11 cellular contexts compared by ENCODE assay signal in genomic region chr16:75256871-75257343, GRCh38. TPM values are rescaled to one million over a fixed set of nuclear protein-coding genes. Genes with fewer than 3 reads are reported as not detected.
A peak's percentile ranks its signal among the peaks of the same experiment; 100 is the strongest.
DNase-seq lines count a peak whose midpoint lies in the region; ATAC-seq and TF ChIP-seq lines count a peak whose summit lies in the region.
"Had no signal": no experiment of that assay in that cellular context is flagged by ENCODE, and none has a peak within 500 bp of the region (broad histone marks: within the 10 kb centered on the region; RNA-seq: fewer than 3 reads in every experiment).

No MANE protein-coding gene starts in this region.

- H3K27me3 Mint-ChIP-seq in activated naive CD4-positive, alpha-beta T cell treated with anti-CD3 and anti-CD28 coated beads, Interleukin-2, amount 10 ng/mL, durations not matched to agents 7 days and 5 days, result peaks cover 93% of the 10 kb centered on the region
- peaks cover 50% of the 10 kb centered on the region for H3K27me3 Mint-ChIP-seq in activated CD8-positive, alpha-beta T cell treated with anti-CD3 and anti-CD28 coated beads, Interleukin-2, amount 10 ng/mL, durations not matched to agents 7 days and 5 days (ENCODE audit: low read depth)

- no peak for TF ChIP-seq CTCF in mucosa of descending colon (IDR thresholded peaks at IDR 0.05)
- no peak for TF ChIP-seq CTCF in GM20000 (IDR thresholded peaks at IDR 0.05; ENCODE audit: extremely low read depth, missing control alignments)

- CTCF ChIA-PET in activated naive CD4-positive, alpha-beta T cell treated with anti-CD3 and anti-CD28 coated beads, Interleukin-2, amount 10 ng/mL, durations not matched to agents 7 days and 5 days (lab: Charles Lee), result no interaction called here
- CTCF ChIA-PET in activated CD8-positive, alpha-beta T cell treated with anti-CD3 and anti-CD28 coated beads, Interleukin-2, amount 10 ng/mL, durations not matched to agents 7 days and 5 days (lab: Charles Lee), result interaction anchor here (1.9 kb wide), 1 partner anchor 23 kb away, joined by 4 read pairs; no protein-coding TSS in a partner anchor

- no peak overlapping the region for H3K4me3 Mint-ChIP-seq in activated naive CD4-positive, alpha-beta T cell treated with anti-CD3 and anti-CD28 coated beads, Interleukin-2, amount 10 ng/mL, durations not matched to agents 7 days and 5 days
- H3K4me3 Mint-ChIP-seq in activated CD8-positive, alpha-beta T cell treated with anti-CD3 and anti-CD28 coated beads, Interleukin-2, amount 10 ng/mL, durations not matched to agents 7 days and 5 days, result no peak overlapping the region
- H3K4me3 Mint-ChIP-seq: T-helper 1 cell treated with Interleukin-12 subunit alpha and Interleukin-12 subunit beta and Interleukin-4 antibody, amounts not matched to agents 30 μg/mL and 1 μg/mL, for 36 hours had no signal

- H3K4me1 Mint-ChIP-seq in activated naive CD4-positive, alpha-beta T cell treated with anti-CD3 and anti-CD28 coated beads, Interleukin-2, amount 10 ng/mL, durations not matched to agents 7 days and 5 days, result peaks cover 4% of the 10 kb centered on the region
- peaks cover 3% of the 10 kb centered on the region for H3K4me1 Mint-ChIP-seq in activated CD8-positive, alpha-beta T cell treated with anti-CD3 and anti-CD28 coated beads, Interleukin-2, amount 10 ng/mL, durations not matched to agents 7 days and 5 days (ENCODE audit: low read depth)

- no peak overlapping the region for H3K27ac Mint-ChIP-seq in activated naive CD4-positive, alpha-beta T cell treated with anti-CD3 and anti-CD28 coated beads, Interleukin-2, amount 10 ng/mL, durations not matched to agents 7 days and 5 days
- H3K27ac Mint-ChIP-seq in activated CD8-positive, alpha-beta T cell treated with anti-CD3 and anti-CD28 coated beads, Interleukin-2, amount 10 ng/mL, durations not matched to agents 7 days and 5 days, result no peak overlapping the region
- H3K27ac Mint-ChIP-seq: T-helper 1 cell treated with Interleukin-12 subunit alpha and Interleukin-12 subunit beta and Interleukin-4 antibody, amounts not matched to agents 30 μg/mL and 1 μg/mL, for 36 hours had no signal

- ATAC-seq in mucosa of descending colon, result peak; percentile 61
- no peak for ATAC-seq in activated CD8-positive, alpha-beta T cell treated with anti-CD3 and anti-CD28 coated beads, Interleukin-2, amount 10 ng/mL, durations not matched to agents 7 days and 5 days

- POLR2A ChIA-PET in activated CD8-positive, alpha-beta T cell treated with anti-CD3 and anti-CD28 coated beads, Interleukin-2, amount 10 ng/mL, durations not matched to agents 7 days and 5 days (lab: Charles Lee), result no interaction called here

- H3K36me3 Mint-ChIP-seq in activated naive CD4-positive, alpha-beta T cell treated with anti-CD3 and anti-CD28 coated beads, Interleukin-2, amount 10 ng/mL, durations not matched to agents 7 days and 5 days, result no peaks in the 10 kb centered on the region
- H3K36me3 Mint-ChIP-seq in activated CD8-positive, alpha-beta T cell treated with anti-CD3 and anti-CD28 coated beads, Interleukin-2, amount 10 ng/mL, durations not matched to agents 7 days and 5 days (ENCODE audit: low read depth), result no peaks in the 10 kb centered on the region

- no peak overlapping the region for H3K4me3 ChIP-seq in mucosa of descending colon

- peak; percentile 10 for DNase-seq in activated naive CD4-positive, alpha-beta T cell treated with anti-CD3 and anti-CD28 coated beads, Interleukin-2, amount 10 ng/mL, durations not matched to agents 7 days and 5 days
- DNase-seq in activated naive CD4-positive, alpha-beta T cell treated with anti-CD3 and anti-CD28 coated beads, Interleukin-2, amount 50 U/mL, for 16 hours, result no peak
- peak; percentile 86 for DNase-seq in epidermal melanocyte (ENCODE audit: insufficient read length, low spot score)
- DNase-seq in mucosa of descending colon, result peak in 2 of 3 donors; percentile 57 to 66
- DNase-seq in GM20000 (ENCODE audit: low spot score), result no peak
- no peak for DNase-seq in NOMO-1 treated with DMSO at 0.1 percent for 48 hours (lab: John Stamatoyannopoulos, UW; ENCODE audit: unreplicated experiment)
- no peak for DNase-seq in activated CD8-positive, alpha-beta T cell treated with anti-CD3 and anti-CD28 coated beads, Interleukin-2, amount 10 ng/mL, durations not matched to agents 7 days and 5 days
- DNase-seq in stimulated activated naive CD4-positive, alpha-beta T cell treated with Interleukin-2 at 50 U/mL for 16 hours (lab: John Stamatoyannopoulos, UW), result no peak
- DNase-seq: AML-193 had no signal

- intact Hi-C loops in mucosa of descending colon (cut with DNase I, micrococcal nuclease), result no loop called here

- H3K36me3 ChIP-seq in mucosa of descending colon (ENCODE audit: low read depth), result no peaks in the 10 kb centered on the region

- peaks cover 41% of the 10 kb centered on the region for H3K4me1 ChIP-seq in mucosa of descending colon (ENCODE audit: low read depth)

- H3K9me3 ChIP-seq in mucosa of descending colon, result no peaks in the 10 kb centered on the region

- H3K9me3 Mint-ChIP-seq in activated naive CD4-positive, alpha-beta T cell treated with anti-CD3 and anti-CD28 coated beads, Interleukin-2, amount 10 ng/mL, durations not matched to agents 7 days and 5 days, result no peaks in the 10 kb centered on the region
- no peaks in the 10 kb centered on the region for H3K9me3 Mint-ChIP-seq in activated CD8-positive, alpha-beta T cell treated with anti-CD3 and anti-CD28 coated beads, Interleukin-2, amount 10 ng/mL, durations not matched to agents 7 days and 5 days (ENCODE audit: insufficient read depth)
- H3K9me3 Mint-ChIP-seq: T-helper 1 cell treated with Interleukin-12 subunit alpha and Interleukin-12 subunit beta and Interleukin-4 antibody, amounts not matched to agents 30 μg/mL and 1 μg/mL, for 36 hours had no signal

RNA-seq across cellular contexts. Expression of gene BCAR1, which starts 5.5 kb away (rescaled TPM):
- 100 to 1,000 TPM; 100 to 134 (median 116) TPM for total RNA-seq in mucosa of descending colon
- under 1 TPM in 1 of 2 experiments, not detected in 1; 0.08 TPM for total RNA-seq in activated CD8-positive, alpha-beta T cell treated with anti-CD3 and anti-CD28 coated beads, Interleukin-2, amount 10 ng/mL, durations not matched to agents 7 days and 5 days

RNA-seq across cellular contexts. Expression of gene CTRB1, which starts 38.1 kb away (rescaled TPM):
- total RNA-seq in mucosa of descending colon, result under 1 TPM in 2 of 3 donors, not detected in 1; 0.67 to 0.76 TPM
- total RNA-seq in activated CD8-positive, alpha-beta T cell treated with anti-CD3 and anti-CD28 coated beads, Interleukin-2, amount 10 ng/mL, durations not matched to agents 7 days and 5 days, result not detected
- total RNA-seq: renal cortical epithelial cell had no signal

RNA-seq across cellular contexts. Expression of gene CTRB2, which starts 49.9 kb away (rescaled TPM):
- total RNA-seq in mucosa of descending colon, result not detected
- not detected for total RNA-seq in activated CD8-positive, alpha-beta T cell treated with anti-CD3 and anti-CD28 coated beads, Interleukin-2, amount 10 ng/mL, durations not matched to agents 7 days and 5 days
- total RNA-seq: renal cortical epithelial cell had no signal

Comparison
In these comparisons a context has a peak if more than half of its experiments do, and no peak if none do; other contexts are left out.
1. DNase-seq: peak in activated naive CD4-positive, alpha-beta T cell treated with anti-CD3 and anti-CD28 coated beads, Interleukin-2, amount 10 ng/mL, durations not matched to agents 7 days and 5 days (single experiment), epidermal melanocyte (single experiment) and mucosa of descending colon (2 of 3); none in activated naive CD4-positive, alpha-beta T cell treated with anti-CD3 and anti-CD28 coated beads, Interleukin-2, amount 50 U/mL, for 16 hours (single experiment), GM20000 (single experiment), NOMO-1 treated with DMSO at 0.1 percent for 48 hours (single experiment), activated CD8-positive, alpha-beta T cell treated with anti-CD3 and anti-CD28 coated beads, Interleukin-2, amount 10 ng/mL, durations not matched to agents 7 days and 5 days (single experiment) and stimulated activated naive CD4-positive, alpha-beta T cell treated with Interleukin-2 at 50 U/mL for 16 hours (single experiment).
2. RNA of gene BCAR1, which starts 5.5 kb away (total RNA-seq): 100 to 134 TPM in mucosa of descending colon; 0.08 TPM in activated CD8-positive, alpha-beta T cell treated with anti-CD3 and anti-CD28 coated beads, Interleukin-2, amount 10 ng/mL, durations not matched to agents 7 days and 5 days; every median in the first group is over 10 times any median in the second.